Comparison of ENCODE assay signal across 1 cellular context in genomic region chr11:13761250-13761649, GRCh38.
TF ChIP-seq lines count a peak whose summit lies in the region.

No MANE protein-coding gene starts in this region.

TF ChIP-seq in SK-N-SH treated with all-trans-retinoic acid at 6 μM for 48 hours, 23 proteins besides CTCF, POLR2A, EP300 and RAD21 (continued from another document):
- TF ChIP-seq TSHZ2 (CRISPR knock-in tag; IDR thresholded peaks at IDR 0.05) (no peak), ZC3H10 (CRISPR knock-in tag; IDR thresholded peaks at IDR 0.05) (no peak), RARB (CRISPR knock-in tag; IDR thresholded peaks at IDR 0.05) (no peak), ISL1 (CRISPR knock-in tag; IDR thresholded peaks at IDR 0.05) (no peak), CREB5 (CRISPR knock-in tag; IDR thresholded peaks at IDR 0.05; ENCODE audit: low read depth) (no peak)
